ENCODE assay signal across 32 cellular contexts in the genomic region with DNA sequence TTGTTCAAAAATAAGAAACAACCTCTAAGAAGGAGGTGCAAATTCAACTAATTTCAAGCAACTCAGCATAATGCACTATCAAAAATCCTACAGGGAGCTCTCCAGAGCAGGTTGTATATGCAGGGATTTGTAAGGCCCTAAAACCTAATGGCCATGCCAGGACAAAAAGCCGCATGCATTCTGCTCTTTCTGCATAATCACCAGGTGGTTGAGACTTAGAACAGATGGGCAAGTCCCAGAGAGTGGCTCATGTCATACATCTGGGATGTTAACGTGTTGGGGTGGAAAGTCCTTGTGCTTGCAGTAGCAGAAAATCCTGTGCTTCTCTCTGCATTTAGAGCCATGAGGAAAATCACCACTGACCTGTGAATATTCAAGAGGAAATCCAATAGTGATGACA.
"Had no signal": no experiment of that assay in that cellular context is flagged by ENCODE, and none has a peak within 500 bp of the region (broad histone marks: within the 10 kb centered on the region; RNA-seq: fewer than 3 reads in every experiment).

No MANE protein-coding gene starts in this region.

- H3K36me3 ChIP-seq: brain microvascular endothelial cell, Peyer's patch, SJSA1 had no signal

- H3K4me1 ChIP-seq: Peyer's patch, SJSA1 had no signal

- DNase-seq: activated CD4-positive, alpha-beta memory T cell treated with anti-CD3 and anti-CD28 coated beads, Interleukin-2, amount 10 ng/mL, durations not matched to agents 7 days and 5 days; activated CD4-positive, alpha-beta T cell treated with anti-CD3 and anti-CD28 coated beads for 36 hours; activated CD4-positive, alpha-beta T cell treated with anti-CD3 and anti-CD28 coated beads, Interleukin-2, amount 10 ng/mL, durations not matched to agents 7 days and 5 days; activated CD8-positive, alpha-beta memory T cell treated with anti-CD3 and anti-CD28 coated beads for 24 hours; activated CD8-positive, alpha-beta memory T cell treated with anti-CD3 and anti-CD28 coated beads, Interleukin-2, amount 10 ng/mL, durations not matched to agents 7 days and 5 days; activated CD8-positive, alpha-beta memory T cell treated with anti-CD3 and anti-CD28 coated beads, Interleukin-2, amount 50 U/mL, for 48 hours; activated effector memory CD4-positive, alpha-beta T cell treated with Interleukin-2 at 50 U/mL for 16 hours; activated naive CD4-positive, alpha-beta T cell; activated naive CD4-positive, alpha-beta T cell treated with anti-CD3 and anti-CD28 coated beads, Interleukin-2, amount 50 U/mL, for 16 hours; activated naive CD8-positive, alpha-beta T cell treated with anti-CD3 and anti-CD28 coated beads for 36 hours; activated T-cell treated with anti-CD3 and anti-CD28 coated beads, Interleukin-2, amount 50 U/mL, for 48 hours; amniotic stem cell; aorta; brain microvascular endothelial cell; central memory CD4-positive, alpha-beta T cell; NCI-H1092 treated with DMSO at 0.1 percent for 48 hours; NCI-H1417; NCI-H146; NCI-H1930; NCI-H2081 treated with DMSO at 0.1 percent for 48 hours; NCI-H510A; NCI-H69; NK-92 treated with Interleukin-12 subunit alpha and Interleukin-12 subunit beta, amount 100 ng/mL, for 24 hours; PC-3; Peyer's patch; RPMI8226; SHP77 treated with DMSO at 0.1 percent for 48 hours; SK-N-SH had no signal

- H3K4me2 ChIP-seq: KMS-11, SK-N-SH had no signal

- H3K9me3 ChIP-seq: Peyer's patch, SJSA1, SK-N-SH had no signal

- H3K27ac ChIP-seq: brain microvascular endothelial cell, KMS-11, Peyer's patch, SJSA1 had no signal

- ATAC-seq: activated CD4-positive, alpha-beta T cell treated with anti-CD3 and anti-CD28 coated beads for 36 hours; activated CD4-positive, CD25-positive, alpha-beta regulatory T cell treated with anti-CD3 and anti-CD28 coated beads, Interleukin-2, amount 50 U/mL, for 24 hours; activated CD8-positive, alpha-beta memory T cell treated with anti-CD3 and anti-CD28 coated beads, Interleukin-2, amount 10 ng/mL, durations not matched to agents 7 days and 5 days; PC-3; WTC11 had no signal

- H3K4me3 ChIP-seq: Peyer's patch, SJSA1 had no signal

- H3K27me3 ChIP-seq: brain microvascular endothelial cell, Peyer's patch, SJSA1 had no signal
